ENCODE assay signal across 9 cellular contexts in genomic region chr1:230825061-230825803, GRCh38. TPM values are rescaled to one million over a fixed set of nuclear protein-coding genes. Genes with fewer than 3 reads are reported as not detected.
DNase-seq lines count a peak whose midpoint lies in the region; ATAC-seq and TF ChIP-seq lines count a peak whose summit lies in the region.
"Had no signal": no experiment of that assay in that cellular context is flagged by ENCODE, and none has a peak within 500 bp of the region (broad histone marks: within the 10 kb centered on the region; RNA-seq: fewer than 3 reads in every experiment).

No MANE protein-coding gene starts in this region.

- H3K4me1 ChIP-seq in right cardiac atrium (ENCODE audit: control insufficient read depth, insufficient read depth, low read length) = peaks cover 26% of the 10 kb centered on the region
- peaks cover 0 to 80% (median 43%) of the 10 kb centered on the region in 4 donors for H3K4me1 ChIP-seq in tibial nerve

- H3K27ac ChIP-seq in right cardiac atrium (ENCODE audit: low read length) = peak overlapping the region; percentile 90
- peak overlapping the region; percentile 32 to 86 (median 66) for H3K27ac ChIP-seq in tibial nerve

- 38% methylated on average over 9 of the region's 9 CpGs for WGBS in right cardiac atrium
- 41 to 47% methylated on average over 9 of the region's 9 CpGs for WGBS in tibial nerve, 2 donors

- H3K4me3 ChIP-seq in right cardiac atrium (ENCODE audit: low read length) = no peak overlapping the region
- H3K4me3 ChIP-seq in tibial nerve = no peak overlapping the region

- DNase-seq in NCI-H2107 treated with DMSO at 0.1 percent for 48 hours (lab: John Stamatoyannopoulos, UW; ENCODE audit: unreplicated experiment) = peak; percentile 63
- DNase-seq in NCI-H2107 (lab: John Stamatoyannopoulos, UW) = no peak
- peak; percentile 75 for DNase-seq in amniotic stem cell (lab: John Stamatoyannopoulos, UW)
- no peak for DNase-seq in right cardiac atrium
- DNase-seq in tibial nerve (ENCODE audit: low spot score in 2 of 2) = peak in 1 of 2 donors; percentile 5
- DNase-seq in COR-L47 (lab: John Stamatoyannopoulos, UW) = no peak
- DNase-seq: CD4-positive, alpha-beta memory T cell had no signal

- no peaks in the 10 kb centered on the region for H3K9me3 ChIP-seq in right cardiac atrium (ENCODE audit: control insufficient read depth, low read length)
- H3K9me3 ChIP-seq in tibial nerve = no peaks in the 10 kb centered on the region

- no peaks in the 10 kb centered on the region for H3K36me3 ChIP-seq in tibial nerve

- intact Hi-C loops in right cardiac atrium (cut with DNase I) = no loop called here

- TF ChIP-seq EP300 in tibial nerve (IDR thresholded peaks at IDR 0.05) = peak in 1 of 2 donors; percentile 12

- H3K27me3 ChIP-seq in right cardiac atrium (ENCODE audit: control insufficient read depth, insufficient read depth) (no peaks in the 10 kb centered on the region), tibial nerve (no peaks in the 10 kb centered on the region)

- TF ChIP-seq POLR2A in tibial nerve (IDR thresholded peaks at IDR 0.05) = no peak

- ATAC-seq in right cardiac atrium = peak; percentile 44 to 60
- no peak for ATAC-seq in HG02885 (IDR thresholded peaks at IDR 0.05; ENCODE audit: poor library complexity, unreplicated experiment)
- no peak for ATAC-seq in HG02610 (IDR thresholded peaks at IDR 0.05; ENCODE audit: unreplicated experiment)

- no peak for TF ChIP-seq CTCF in tibial nerve (IDR thresholded peaks at IDR 0.05)

RNA-seq across cellular contexts. Expression of gene C1orf198, which starts 43.1 kb away (rescaled TPM):
- 10 to 100 TPM; 48.0 to 69.9 (median 56.2) TPM for total RNA-seq in right cardiac atrium
- 36.1 TPM for polyA plus RNA-seq in right cardiac atrium
- 100 to 1,000 TPM in 3 of 4 donors, 10 to 100 TPM in 1; 91.9 to 162 (median 113) TPM for total RNA-seq in tibial nerve

Comparison
In these comparisons a context has a peak if more than half of its experiments do, and no peak if none do; other contexts are left out.
1. DNase-seq: peak in NCI-H2107 treated with DMSO at 0.1 percent for 48 hours (single experiment) and amniotic stem cell (single experiment); none in NCI-H2107 (single experiment), right cardiac atrium (0 of 3) and COR-L47 (single experiment).
2. ATAC-seq: peak in right cardiac atrium (2 of 2); none in HG02885 (single experiment) and HG02610 (single experiment).